Comparison of ENCODE assay signal across 3 cellular contexts in the genomic region with DNA sequence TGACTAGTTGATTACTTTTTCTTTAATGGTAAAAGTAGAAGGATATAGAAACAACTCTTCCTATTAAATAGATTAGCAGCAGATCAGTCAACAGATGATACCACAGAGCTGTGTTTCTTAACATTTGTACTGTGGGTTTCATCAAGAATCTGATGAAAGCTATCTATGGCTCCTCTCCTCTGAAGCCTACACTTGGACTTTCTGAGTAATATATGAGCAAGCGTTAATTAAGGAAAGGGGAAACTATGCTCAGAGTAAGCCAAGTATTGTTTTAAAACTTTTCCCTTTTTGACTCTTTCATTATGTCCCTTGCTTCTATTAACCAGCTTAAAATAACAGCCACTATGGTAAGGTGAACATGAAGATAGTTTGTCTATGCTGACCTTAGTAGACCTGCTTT.
TF ChIP-seq lines count a peak whose summit lies in the region.

No MANE protein-coding gene starts in this region.

TF ChIP-seq in SK-N-SH treated with all-trans-retinoic acid at 6 μM for 48 hours, 23 proteins besides CTCF, POLR2A, EP300 and RAD21:
- TF ChIP-seq, protein P1, sequence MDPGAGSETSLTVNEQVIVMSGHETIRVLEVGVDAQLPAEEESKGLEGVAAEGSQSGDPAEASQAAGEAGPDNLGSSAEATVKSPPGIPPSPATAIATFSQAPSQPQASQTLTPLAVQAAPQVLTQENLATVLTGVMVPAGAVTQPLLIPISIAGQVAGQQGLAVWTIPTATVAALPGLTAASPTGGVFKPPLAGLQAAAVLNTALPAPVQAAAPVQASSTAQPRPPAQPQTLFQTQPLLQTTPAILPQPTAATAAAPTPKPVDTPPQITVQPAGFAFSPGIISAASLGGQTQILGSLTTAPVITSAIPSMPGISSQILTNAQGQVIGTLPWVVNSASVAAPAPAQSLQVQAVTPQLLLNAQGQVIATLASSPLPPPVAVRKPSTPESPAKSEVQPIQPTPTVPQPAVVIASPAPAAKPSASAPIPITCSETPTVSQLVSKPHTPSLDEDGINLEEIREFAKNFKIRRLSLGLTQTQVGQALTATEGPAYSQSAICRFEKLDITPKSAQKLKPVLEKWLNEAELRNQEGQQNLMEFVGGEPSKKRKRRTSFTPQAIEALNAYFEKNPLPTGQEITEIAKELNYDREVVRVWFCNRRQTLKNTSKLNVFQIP (CRISPR knock-in tag; IDR thresholded peaks at IDR 0.05; ENCODE audit: borderline replicate concordance, low read depth) = no peak
- no peak for TF ChIP-seq ZFP3 (CRISPR knock-in tag; IDR thresholded peaks at IDR 0.05)
- no peak for TF ChIP-seq TOX (CRISPR knock-in tag; IDR thresholded peaks at IDR 0.05; ENCODE audit: borderline replicate concordance)
- TF ChIP-seq ZNF70 (CRISPR knock-in tag; IDR thresholded peaks at IDR 0.05) = no peak
- TF ChIP-seq ZC3H10 (CRISPR knock-in tag; IDR thresholded peaks at IDR 0.05) = no peak
- TF ChIP-seq BACH2 (CRISPR knock-in tag; IDR thresholded peaks at IDR 0.05; ENCODE audit: borderline replicate concordance) = no peak
- no peak for TF ChIP-seq ESRRG (CRISPR knock-in tag; IDR thresholded peaks at IDR 0.05)
- no peak for TF ChIP-seq RARB (CRISPR knock-in tag; IDR thresholded peaks at IDR 0.05)
- TF ChIP-seq, protein P2, sequence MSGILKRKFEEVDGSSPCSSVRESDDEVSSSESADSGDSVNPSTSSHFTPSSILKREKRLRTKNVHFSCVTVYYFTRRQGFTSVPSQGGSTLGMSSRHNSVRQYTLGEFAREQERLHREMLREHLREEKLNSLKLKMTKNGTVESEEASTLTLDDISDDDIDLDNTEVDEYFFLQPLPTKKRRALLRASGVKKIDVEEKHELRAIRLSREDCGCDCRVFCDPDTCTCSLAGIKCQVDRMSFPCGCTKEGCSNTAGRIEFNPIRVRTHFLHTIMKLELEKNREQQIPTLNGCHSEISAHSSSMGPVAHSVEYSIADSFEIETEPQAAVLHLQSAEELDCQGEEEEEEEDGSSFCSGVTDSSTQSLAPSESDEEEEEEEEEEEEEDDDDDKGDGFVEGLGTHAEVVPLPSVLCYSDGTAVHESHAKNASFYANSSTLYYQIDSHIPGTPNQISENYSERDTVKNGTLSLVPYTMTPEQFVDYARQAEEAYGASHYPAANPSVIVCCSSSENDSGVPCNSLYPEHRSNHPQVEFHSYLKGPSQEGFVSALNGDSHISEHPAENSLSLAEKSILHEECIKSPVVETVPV (CRISPR knock-in tag; IDR thresholded peaks at IDR 0.05) = no peak
- no peak for TF ChIP-seq OSR1 (CRISPR knock-in tag; IDR thresholded peaks at IDR 0.05)
TF ChIP-seq in SK-N-SH treated with all-trans-retinoic acid at 6 μM for 48 hours: peak in this region for 0.

TF ChIP-seq in SK-N-SH, 30 proteins besides CTCF, POLR2A, EP300 and RAD21 (continued from another document):
- TF ChIP-seq, protein P3, sequence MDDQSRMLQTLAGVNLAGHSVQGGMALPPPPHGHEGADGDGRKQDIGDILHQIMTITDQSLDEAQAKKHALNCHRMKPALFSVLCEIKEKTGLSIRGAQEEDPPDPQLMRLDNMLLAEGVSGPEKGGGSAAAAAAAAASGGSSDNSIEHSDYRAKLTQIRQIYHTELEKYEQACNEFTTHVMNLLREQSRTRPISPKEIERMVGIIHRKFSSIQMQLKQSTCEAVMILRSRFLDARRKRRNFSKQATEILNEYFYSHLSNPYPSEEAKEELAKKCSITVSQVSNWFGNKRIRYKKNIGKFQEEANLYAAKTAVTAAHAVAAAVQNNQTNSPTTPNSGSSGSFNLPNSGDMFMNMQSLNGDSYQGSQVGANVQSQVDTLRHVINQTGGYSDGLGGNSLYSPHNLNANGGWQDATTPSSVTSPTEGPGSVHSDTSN (IDR thresholded peaks at IDR 0.05) = no peak
- no peak for TF ChIP-seq TEAD4 (IDR thresholded peaks at IDR 0.05; ENCODE audit: borderline replicate concordance, insufficient read depth)
- TF ChIP-seq POLR2AphosphoS5 (IDR thresholded peaks at IDR 0.05; ENCODE audit: low read depth, low read length) = no peak
- no peak for TF ChIP-seq FOXM1 (IDR thresholded peaks at IDR 0.05; ENCODE audit: low read depth)

TF ChIP-seq in WTC11, 78 proteins besides CTCF, POLR2A, EP300 and RAD21 (continued from another document):
- TF ChIP-seq, protein P4, sequence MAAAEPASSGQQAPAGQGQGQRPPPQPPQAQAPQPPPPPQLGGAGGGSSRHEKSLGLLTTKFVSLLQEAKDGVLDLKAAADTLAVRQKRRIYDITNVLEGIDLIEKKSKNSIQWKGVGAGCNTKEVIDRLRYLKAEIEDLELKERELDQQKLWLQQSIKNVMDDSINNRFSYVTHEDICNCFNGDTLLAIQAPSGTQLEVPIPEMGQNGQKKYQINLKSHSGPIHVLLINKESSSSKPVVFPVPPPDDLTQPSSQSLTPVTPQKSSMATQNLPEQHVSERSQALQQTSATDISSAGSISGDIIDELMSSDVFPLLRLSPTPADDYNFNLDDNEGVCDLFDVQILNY (CRISPR knock-in tag; IDR thresholded peaks at IDR 0.05) = no peak
- TF ChIP-seq, protein P5, sequence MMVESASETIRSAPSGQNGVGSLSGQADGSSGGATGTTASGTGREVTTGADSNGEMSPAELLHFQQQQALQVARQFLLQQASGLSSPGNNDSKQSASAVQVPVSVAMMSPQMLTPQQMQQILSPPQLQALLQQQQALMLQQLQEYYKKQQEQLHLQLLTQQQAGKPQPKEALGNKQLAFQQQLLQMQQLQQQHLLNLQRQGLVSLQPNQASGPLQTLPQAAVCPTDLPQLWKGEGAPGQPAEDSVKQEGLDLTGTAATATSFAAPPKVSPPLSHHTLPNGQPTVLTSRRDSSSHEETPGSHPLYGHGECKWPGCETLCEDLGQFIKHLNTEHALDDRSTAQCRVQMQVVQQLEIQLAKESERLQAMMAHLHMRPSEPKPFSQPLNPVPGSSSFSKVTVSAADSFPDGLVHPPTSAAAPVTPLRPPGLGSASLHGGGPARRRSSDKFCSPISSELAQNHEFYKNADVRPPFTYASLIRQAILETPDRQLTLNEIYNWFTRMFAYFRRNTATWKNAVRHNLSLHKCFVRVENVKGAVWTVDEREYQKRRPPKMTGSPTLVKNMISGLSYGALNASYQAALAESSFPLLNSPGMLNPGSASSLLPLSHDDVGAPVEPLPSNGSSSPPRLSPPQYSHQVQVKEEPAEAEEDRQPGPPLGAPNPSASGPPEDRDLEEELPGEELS (CRISPR knock-in tag; IDR thresholded peaks at IDR 0.05) = no peak
- TF ChIP-seq, protein P6, sequence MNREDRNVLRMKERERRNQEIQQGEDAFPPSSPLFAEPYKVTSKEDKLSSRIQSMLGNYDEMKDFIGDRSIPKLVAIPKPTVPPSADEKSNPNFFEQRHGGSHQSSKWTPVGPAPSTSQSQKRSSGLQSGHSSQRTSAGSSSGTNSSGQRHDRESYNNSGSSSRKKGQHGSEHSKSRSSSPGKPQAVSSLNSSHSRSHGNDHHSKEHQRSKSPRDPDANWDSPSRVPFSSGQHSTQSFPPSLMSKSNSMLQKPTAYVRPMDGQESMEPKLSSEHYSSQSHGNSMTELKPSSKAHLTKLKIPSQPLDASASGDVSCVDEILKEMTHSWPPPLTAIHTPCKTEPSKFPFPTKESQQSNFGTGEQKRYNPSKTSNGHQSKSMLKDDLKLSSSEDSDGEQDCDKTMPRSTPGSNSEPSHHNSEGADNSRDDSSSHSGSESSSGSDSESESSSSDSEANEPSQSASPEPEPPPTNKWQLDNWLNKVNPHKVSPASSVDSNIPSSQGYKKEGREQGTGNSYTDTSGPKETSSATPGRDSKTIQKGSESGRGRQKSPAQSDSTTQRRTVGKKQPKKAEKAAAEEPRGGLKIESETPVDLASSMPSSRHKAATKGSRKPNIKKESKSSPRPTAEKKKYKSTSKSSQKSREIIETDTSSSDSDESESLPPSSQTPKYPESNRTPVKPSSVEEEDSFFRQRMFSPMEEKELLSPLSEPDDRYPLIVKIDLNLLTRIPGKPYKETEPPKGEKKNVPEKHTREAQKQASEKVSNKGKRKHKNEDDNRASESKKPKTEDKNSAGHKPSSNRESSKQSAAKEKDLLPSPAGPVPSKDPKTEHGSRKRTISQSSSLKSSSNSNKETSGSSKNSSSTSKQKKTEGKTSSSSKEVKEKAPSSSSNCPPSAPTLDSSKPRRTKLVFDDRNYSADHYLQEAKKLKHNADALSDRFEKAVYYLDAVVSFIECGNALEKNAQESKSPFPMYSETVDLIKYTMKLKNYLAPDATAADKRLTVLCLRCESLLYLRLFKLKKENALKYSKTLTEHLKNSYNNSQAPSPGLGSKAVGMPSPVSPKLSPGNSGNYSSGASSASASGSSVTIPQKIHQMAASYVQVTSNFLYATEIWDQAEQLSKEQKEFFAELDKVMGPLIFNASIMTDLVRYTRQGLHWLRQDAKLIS (CRISPR knock-in tag; IDR thresholded peaks at IDR 0.05; ENCODE audit: borderline replicate concordance) = no peak
- TF ChIP-seq KAT7 (CRISPR knock-in tag; IDR thresholded peaks at IDR 0.05; ENCODE audit: borderline replicate concordance) (no peak), MYBL2 (CRISPR knock-in tag; IDR thresholded peaks at IDR 0.05) (no peak), JUN (CRISPR knock-in tag; IDR thresholded peaks at IDR 0.05) (no peak), ZNF219 (CRISPR knock-in tag; IDR thresholded peaks at IDR 0.05; ENCODE audit: borderline replicate concordance) (no peak)
- TF ChIP-seq, protein P7, sequence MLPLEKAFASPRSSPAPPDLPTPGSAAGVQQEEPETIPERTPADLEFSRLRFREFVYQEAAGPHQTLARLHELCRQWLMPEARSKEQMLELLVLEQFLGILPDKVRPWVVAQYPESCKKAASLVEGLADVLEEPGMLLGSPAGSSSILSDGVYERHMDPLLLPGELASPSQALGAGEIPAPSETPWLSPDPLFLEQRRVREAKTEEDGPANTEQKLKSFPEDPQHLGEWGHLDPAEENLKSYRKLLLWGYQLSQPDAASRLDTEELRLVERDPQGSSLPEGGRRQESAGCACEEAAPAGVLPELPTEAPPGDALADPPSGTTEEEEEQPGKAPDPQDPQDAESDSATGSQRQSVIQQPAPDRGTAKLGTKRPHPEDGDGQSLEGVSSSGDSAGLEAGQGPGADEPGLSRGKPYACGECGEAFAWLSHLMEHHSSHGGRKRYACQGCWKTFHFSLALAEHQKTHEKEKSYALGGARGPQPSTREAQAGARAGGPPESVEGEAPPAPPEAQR (CRISPR knock-in tag; IDR thresholded peaks at IDR 0.05) = no peak
- TF ChIP-seq, protein P8, sequence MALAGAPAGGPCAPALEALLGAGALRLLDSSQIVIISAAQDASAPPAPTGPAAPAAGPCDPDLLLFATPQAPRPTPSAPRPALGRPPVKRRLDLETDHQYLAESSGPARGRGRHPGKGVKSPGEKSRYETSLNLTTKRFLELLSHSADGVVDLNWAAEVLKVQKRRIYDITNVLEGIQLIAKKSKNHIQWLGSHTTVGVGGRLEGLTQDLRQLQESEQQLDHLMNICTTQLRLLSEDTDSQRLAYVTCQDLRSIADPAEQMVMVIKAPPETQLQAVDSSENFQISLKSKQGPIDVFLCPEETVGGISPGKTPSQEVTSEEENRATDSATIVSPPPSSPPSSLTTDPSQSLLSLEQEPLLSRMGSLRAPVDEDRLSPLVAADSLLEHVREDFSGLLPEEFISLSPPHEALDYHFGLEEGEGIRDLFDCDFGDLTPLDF (CRISPR knock-in tag; IDR thresholded peaks at IDR 0.05) = no peak
- TF ChIP-seq, protein P9, sequence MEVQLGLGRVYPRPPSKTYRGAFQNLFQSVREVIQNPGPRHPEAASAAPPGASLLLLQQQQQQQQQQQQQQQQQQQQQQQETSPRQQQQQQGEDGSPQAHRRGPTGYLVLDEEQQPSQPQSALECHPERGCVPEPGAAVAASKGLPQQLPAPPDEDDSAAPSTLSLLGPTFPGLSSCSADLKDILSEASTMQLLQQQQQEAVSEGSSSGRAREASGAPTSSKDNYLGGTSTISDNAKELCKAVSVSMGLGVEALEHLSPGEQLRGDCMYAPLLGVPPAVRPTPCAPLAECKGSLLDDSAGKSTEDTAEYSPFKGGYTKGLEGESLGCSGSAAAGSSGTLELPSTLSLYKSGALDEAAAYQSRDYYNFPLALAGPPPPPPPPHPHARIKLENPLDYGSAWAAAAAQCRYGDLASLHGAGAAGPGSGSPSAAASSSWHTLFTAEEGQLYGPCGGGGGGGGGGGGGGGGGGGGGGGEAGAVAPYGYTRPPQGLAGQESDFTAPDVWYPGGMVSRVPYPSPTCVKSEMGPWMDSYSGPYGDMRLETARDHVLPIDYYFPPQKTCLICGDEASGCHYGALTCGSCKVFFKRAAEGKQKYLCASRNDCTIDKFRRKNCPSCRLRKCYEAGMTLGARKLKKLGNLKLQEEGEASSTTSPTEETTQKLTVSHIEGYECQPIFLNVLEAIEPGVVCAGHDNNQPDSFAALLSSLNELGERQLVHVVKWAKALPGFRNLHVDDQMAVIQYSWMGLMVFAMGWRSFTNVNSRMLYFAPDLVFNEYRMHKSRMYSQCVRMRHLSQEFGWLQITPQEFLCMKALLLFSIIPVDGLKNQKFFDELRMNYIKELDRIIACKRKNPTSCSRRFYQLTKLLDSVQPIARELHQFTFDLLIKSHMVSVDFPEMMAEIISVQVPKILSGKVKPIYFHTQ (CRISPR knock-in tag; IDR thresholded peaks at IDR 0.05) = no peak
- TF ChIP-seq, protein P10, sequence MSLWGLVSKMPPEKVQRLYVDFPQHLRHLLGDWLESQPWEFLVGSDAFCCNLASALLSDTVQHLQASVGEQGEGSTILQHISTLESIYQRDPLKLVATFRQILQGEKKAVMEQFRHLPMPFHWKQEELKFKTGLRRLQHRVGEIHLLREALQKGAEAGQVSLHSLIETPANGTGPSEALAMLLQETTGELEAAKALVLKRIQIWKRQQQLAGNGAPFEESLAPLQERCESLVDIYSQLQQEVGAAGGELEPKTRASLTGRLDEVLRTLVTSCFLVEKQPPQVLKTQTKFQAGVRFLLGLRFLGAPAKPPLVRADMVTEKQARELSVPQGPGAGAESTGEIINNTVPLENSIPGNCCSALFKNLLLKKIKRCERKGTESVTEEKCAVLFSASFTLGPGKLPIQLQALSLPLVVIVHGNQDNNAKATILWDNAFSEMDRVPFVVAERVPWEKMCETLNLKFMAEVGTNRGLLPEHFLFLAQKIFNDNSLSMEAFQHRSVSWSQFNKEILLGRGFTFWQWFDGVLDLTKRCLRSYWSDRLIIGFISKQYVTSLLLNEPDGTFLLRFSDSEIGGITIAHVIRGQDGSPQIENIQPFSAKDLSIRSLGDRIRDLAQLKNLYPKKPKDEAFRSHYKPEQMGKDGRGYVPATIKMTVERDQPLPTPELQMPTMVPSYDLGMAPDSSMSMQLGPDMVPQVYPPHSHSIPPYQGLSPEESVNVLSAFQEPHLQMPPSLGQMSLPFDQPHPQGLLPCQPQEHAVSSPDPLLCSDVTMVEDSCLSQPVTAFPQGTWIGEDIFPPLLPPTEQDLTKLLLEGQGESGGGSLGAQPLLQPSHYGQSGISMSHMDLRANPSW (CRISPR knock-in tag; conservative IDR thresholded peaks at IDR 0.05; ENCODE audit: low read depth) = no peak
